In genomic region chr6:156752666-156753301, GRCh38 we compare ENCODE assay signal across 8 cellular contexts. TPM values are rescaled to one million over a fixed set of nuclear protein-coding genes. Genes with fewer than 3 reads are reported as not detected.
DNase-seq lines count a peak whose midpoint lies in the region; ATAC-seq, FAIRE-seq and TF ChIP-seq lines count a peak whose summit lies in the region.

No MANE protein-coding gene starts in this region.

- intact Hi-C loops in activated CD4-positive, alpha-beta T cell treated with anti-CD3 and anti-CD28 coated beads, Interleukin-2, amount 10 ng/mL, durations not matched to agents 24 days and 14 days (cut with micrococcal nuclease): no loop called here
- intact Hi-C loops in stomach (cut with DNase I; ENCODE audit: low total_unique reads): no loop called here
- intact Hi-C loops in lower leg skin (cut with DNase I; ENCODE audit: low total_unique reads): no loop called here

- peak; percentile 52 for DNase-seq in activated CD4-positive, alpha-beta T cell treated with anti-CD3 and anti-CD28 coated beads, Interleukin-2, amount 10 ng/mL, durations not matched to agents 24 days and 14 days
- DNase-seq in activated CD4-positive, alpha-beta T cell treated with anti-CD3 and anti-CD28 coated beads, Interleukin-2, amount 50 U/mL, for 4 hours: no peak
- DNase-seq in H1 (ENCODE audit: low read depth in 1 of 2, low spot score in 2 of 2) (peak in 1 of 2 experiments; percentile 57), stomach (peak; percentile 29), frontal cortex (ENCODE audit: low spot score in 2 of 2) (no peak), GM19238 (ENCODE audit: insufficient read length, low spot score) (no peak), lower leg skin (ENCODE audit: low spot score in 2 of 2) (no peak)

- no peaks in the 10 kb centered on the region for H3K27me3 ChIP-seq in H1 (replicated peaks in 1 of 4; ENCODE audit: control insufficient read depth in 3 of 4, extremely low read depth in 1 of 4, insufficient read depth in 3 of 4, low read length in 3 of 4)
- no peaks in the 10 kb centered on the region for H3K27me3 ChIP-seq in stomach

- H4K91ac ChIP-seq in H1 (replicated peaks; ENCODE audit: insufficient read length, low read length): peak overlapping the region; percentile 39

- peak overlapping the region; percentile 18; the same call in 1 of the 2 replicates for H2BK5ac ChIP-seq in H1 (ENCODE audit: low read depth, low read length)

- H2AFZ ChIP-seq in H1 (ENCODE audit: low read length): no peak overlapping the region

- H4K20me1 ChIP-seq in H1 (replicated peaks in 1 of 2; ENCODE audit: control insufficient read depth in 1 of 2, insufficient read depth in 2 of 2, low read length in 2 of 2): no peaks in the 10 kb centered on the region

- H3K79me2 ChIP-seq in H1 (ENCODE audit: control insufficient read depth in 1 of 2, insufficient read depth in 2 of 2, low read length in 2 of 2): no peaks in the 10 kb centered on the region

- no peaks in the 10 kb centered on the region for H3K9me3 ChIP-seq in H1 (ENCODE audit: insufficient read depth in 2 of 2, low read depth in 1 of 2, low read length in 1 of 2)
- H3K9me3 ChIP-seq in stomach: no peaks in the 10 kb centered on the region

- TF ChIP-seq POLR2A in H1 (IDR thresholded peaks at IDR 0.05; ENCODE audit: control extremely low read depth in 1 of 2, low read depth in 2 of 2, low read length in 2 of 2) (no peak), stomach (IDR thresholded peaks at IDR 0.05) (no peak), lower leg skin (IDR thresholded peaks at IDR 0.05) (no peak)

- H3K4me2 ChIP-seq in H1 (ENCODE audit: insufficient read depth in 1 of 2, low read depth in 2 of 2, low read length in 2 of 2): no peak overlapping the region

- no peak overlapping the region for H2BK20ac ChIP-seq in H1 (ENCODE audit: low read length)

- no peak overlapping the region for H3K27ac ChIP-seq in H1 (ENCODE audit: low read depth, low read length)
- H3K27ac ChIP-seq in stomach: no peak overlapping the region

- H3K56ac ChIP-seq in H1 (replicated peaks; ENCODE audit: insufficient read length, low read depth, low read length): no peak overlapping the region

- no peak overlapping the region for H3K9ac ChIP-seq in H1 (replicated peaks in 1 of 4; ENCODE audit: extremely low read depth in 1 of 4, low read depth in 3 of 4, low read length in 3 of 4)

- H2BK120ac ChIP-seq in H1 (replicated peaks; ENCODE audit: low read depth, low read length): no peak overlapping the region

- no peaks in the 10 kb centered on the region; the same call in 1 of the 2 replicates for H3K23me2 ChIP-seq in H1 (ENCODE audit: low read depth, low read length)

- H3K18ac ChIP-seq in H1 (ENCODE audit: extremely low read depth, low read length): no peak overlapping the region

- H2AK5ac ChIP-seq in H1 (ENCODE audit: low read depth, low read length): no peak overlapping the region

- no peak overlapping the region for H2BK15ac ChIP-seq in H1 (ENCODE audit: low read length)

- no peak overlapping the region for H3K23ac ChIP-seq in H1 (ENCODE audit: insufficient read length)

- no peak overlapping the region for H3K14ac ChIP-seq in H1 (ENCODE audit: insufficient read length)

- H3K79me1 ChIP-seq in H1 (ENCODE audit: low read depth, low read length): no peaks in the 10 kb centered on the region

- no peak overlapping the region for H3K4ac ChIP-seq in H1 (replicated peaks; ENCODE audit: insufficient read length, low read depth, low read length)

- no peaks in the 10 kb centered on the region for H3K36me3 ChIP-seq in H1 (ENCODE audit: control insufficient read depth in 2 of 4, insufficient read depth in 4 of 4, low read length in 3 of 4)
- no peaks in the 10 kb centered on the region for H3K36me3 ChIP-seq in stomach

- peaks cover 10% of the 10 kb centered on the region for H3K27me3 Mint-ChIP-seq in activated CD4-positive, alpha-beta T cell treated with anti-CD3 and anti-CD28 coated beads, Interleukin-2, amount 10 ng/mL, durations not matched to agents 24 days and 14 days

- FAIRE-seq in H1 (lab: Jason Lieb, UNC) (no peak), frontal cortex (lab: Jason Lieb, UNC) (no peak)

- TF ChIP-seq CTCF in H1 (IDR thresholded peaks at IDR 0.05; ENCODE audit: control extremely low read depth in 1 of 3, insufficient read depth in 1 of 3, low read depth in 1 of 3, low read length in 3 of 3): peak; percentile 54 to 77 (median 71)
- peak in 1 of 7 experiments; percentile 8 for TF ChIP-seq CTCF in stomach (IDR thresholded peaks at IDR 0.05)
- TF ChIP-seq CTCF in lower leg skin (IDR thresholded peaks at IDR 0.05): no peak

- H2BK12ac ChIP-seq in H1 (ENCODE audit: low read depth, low read length): no peak overlapping the region

- no peaks in the 10 kb centered on the region for H3K9me3 Mint-ChIP-seq in activated CD4-positive, alpha-beta T cell treated with anti-CD3 and anti-CD28 coated beads, Interleukin-2, amount 10 ng/mL, durations not matched to agents 24 days and 14 days

- H4K5ac ChIP-seq in H1 (ENCODE audit: insufficient read length, low read depth, low read length): no peak overlapping the region

- CTCF ChIA-PET in H1 (lab: Charles Lee; ENCODE audit: partially characterized antibody): interaction anchor here (0.8 to 5.1 kb wide), 16 partner anchors 9 to 641 kb away, joined by 3 to 23 read pairs (median 4); no protein-coding TSS in a partner anchor

- peak; percentile 72 for ATAC-seq in HG03439 (IDR thresholded peaks at IDR 0.05; ENCODE audit: unreplicated experiment)

- TF ChIP-seq RAD21 in H1 (IDR thresholded peaks at IDR 0.05 in 1 of 2, conservative IDR thresholded peaks at IDR 0.05 in 1 of 2; ENCODE audit: low read depth in 2 of 2, low read length in 2 of 2): peak; percentile 52 to 67

- H3K4me3 ChIP-seq in H1 (ENCODE audit: extremely low read depth in 1 of 4, insufficient read depth in 2 of 4, low read depth in 3 of 4, low read length in 4 of 4): no peak overlapping the region
- H3K4me3 ChIP-seq in stomach: no peak overlapping the region
- no peak overlapping the region for H3K4me3 ChIP-seq in lower leg skin (ENCODE audit: low read depth, poor library complexity, severe bottlenecking)

- POLR2A ChIA-PET in H1 (lab: Charles Lee; ENCODE audit: partially characterized antibody): interaction anchor here (2.9 kb wide), 1 partner anchor 25 kb away, joined by 8 read pairs; no protein-coding TSS in a partner anchor

- no peaks in the 10 kb centered on the region for H3K4me1 Mint-ChIP-seq in activated CD4-positive, alpha-beta T cell treated with anti-CD3 and anti-CD28 coated beads, Interleukin-2, amount 10 ng/mL, durations not matched to agents 24 days and 14 days

- TF ChIP-seq EP300 in H1 (IDR thresholded peaks at IDR 0.05; ENCODE audit: borderline replicate concordance in 1 of 2, low read depth in 2 of 2, low read length in 2 of 2): no peak
- no peak for TF ChIP-seq EP300 in stomach (IDR thresholded peaks at IDR 0.05)

- no peaks in the 10 kb centered on the region for H3K36me3 Mint-ChIP-seq in activated CD4-positive, alpha-beta T cell treated with anti-CD3 and anti-CD28 coated beads, Interleukin-2, amount 10 ng/mL, durations not matched to agents 24 days and 14 days (ENCODE audit: low read depth)

- H3K4me3 Mint-ChIP-seq in activated CD4-positive, alpha-beta T cell treated with anti-CD3 and anti-CD28 coated beads, Interleukin-2, amount 10 ng/mL, durations not matched to agents 24 days and 14 days: no peak overlapping the region

- H4K8ac ChIP-seq in H1 (ENCODE audit: extremely low read depth, insufficient read depth, low read length): no peak overlapping the region

- H3K27ac Mint-ChIP-seq in activated CD4-positive, alpha-beta T cell treated with anti-CD3 and anti-CD28 coated beads, Interleukin-2, amount 10 ng/mL, durations not matched to agents 24 days and 14 days: no peak overlapping the region

- WGBS in H1 (ENCODE audit: extremely low coverage in 1 of 2, insufficient coverage in 1 of 2, insufficient read length in 1 of 2, insufficient replicate concordance in 2 of 2, low coverage in 1 of 2, low lambda C conversion rate in 2 of 2, missing lambda C conversion rate in 1 of 2), 2 experiments: 80% methylated on average over 10 of the region's 10 CpGs; no CpG with 5 or more reads in 1 of the 2 experiments
- WGBS in stomach, 5 donors: 47 to 54% (median 52%) methylated on average over 6 to 10 of the region's 10 CpGs
- 76 to 78% methylated on average over 10 of the region's 10 CpGs for WGBS in lower leg skin, 2 donors

- H3K4me1 ChIP-seq in H1 (replicated peaks in 1 of 4; ENCODE audit: control insufficient read depth in 3 of 4, insufficient read depth in 4 of 4, low read length in 3 of 4): peaks cover 0 to 3% (median 0%) of the 10 kb centered on the region in 4 experiments; a peak in 2 of 7 replicates
- H3K4me1 ChIP-seq in stomach: no peaks in the 10 kb centered on the region

TF ChIP-seq in H1, 55 proteins besides CTCF, POLR2A, EP300 and RAD21 (continues in another document):
- TF ChIP-seq TBP (IDR thresholded peaks at IDR 0.05; ENCODE audit: low read depth, low read length): no peak
- no peak for TF ChIP-seq SIRT6 (IDR thresholded peaks at IDR 0.05; ENCODE audit: low read length)
- no peak for TF ChIP-seq ASH2L (IDR thresholded peaks at IDR 0.05; ENCODE audit: low read length)
- TF ChIP-seq CHD1 (IDR thresholded peaks at IDR 0.05; ENCODE audit: low read depth, low read length): no peak
- TF ChIP-seq RBBP5 (IDR thresholded peaks at IDR 0.05; ENCODE audit: borderline replicate concordance, low read depth, low read length): no peak
- no peak for TF ChIP-seq MAX (IDR thresholded peaks at IDR 0.05)
- no peak for TF ChIP-seq NANOG (IDR thresholded peaks at IDR 0.05; ENCODE audit: insufficient read depth, low read depth, low read length, poor library complexity, severe bottlenecking)
- no peak for TF ChIP-seq CBX5 (IDR thresholded peaks at IDR 0.05; ENCODE audit: low read depth, low read length)

RNA-seq across cellular contexts. Expression of gene ARID1B, which starts 24.4 kb away (rescaled TPM):
- 61.7 and 67.5 TPM in 2 replicates for total RNA-seq in activated CD4-positive, alpha-beta T cell treated with anti-CD3 and anti-CD28 coated beads, Interleukin-2, amount 10 ng/mL, durations not matched to agents 24 days and 14 days
- 70.3 and 71.2 TPM in 2 replicates for total RNA-seq in H1 (2021; fragmentation: NEBNext Ultra II Directional; extraction: Animal tissue kit (Norgen Biotek cat#: 25700))
- 24.3 and 32.2 TPM in 2 replicates for polyA plus RNA-seq in H1 (2011; rRNA removed)
- 23.8 TPM for polyA plus RNA-seq in H1 (2011; cell fraction: cytosol; rRNA removed)
- polyA plus RNA-seq in H1 (2011; cell fraction: nucleus; rRNA removed): 72.6 TPM
- 39.0 to 46.3 TPM (median 43.7 TPM) in 4 replicates for polyA plus RNA-seq in H1 (2012, experiment 1 of 2)
- polyA plus RNA-seq in H1 (2012, experiment 2 of 2): 7.0 TPM
- 29.4 TPM for polyA plus RNA-seq in H1 (2013, experiment 1 of 2)
- 29.7 TPM for polyA plus RNA-seq in H1 (2013, experiment 2 of 2)
- 124 and 131 TPM in 2 replicates for polyA minus RNA-seq in H1 (2011; rRNA and poly(A)+ RNA removed)
- polyA minus RNA-seq in H1 (2011; cell fraction: cytosol; rRNA and poly(A)+ RNA removed): 103 TPM
- 315 TPM for polyA minus RNA-seq in H1 (2011; cell fraction: nucleus; rRNA and poly(A)+ RNA removed)
- total RNA-seq in stomach: 100 to 1,000 TPM in 3 of 5 donors, 10 to 100 TPM in 2; 31.3 to 183 (median 142) TPM
- 1 to 10 TPM; 8.8 to 9.2 (median 9.0) TPM for polyA plus RNA-seq in stomach
- total RNA-seq in frontal cortex: 59.9 TPM
- total RNA-seq in lower leg skin: 100 to 1,000 TPM in 3 of 4 donors, 10 to 100 TPM in 1; 87.3 to 132 (median 102) TPM

Comparison
In these comparisons a context has a peak if more than half of its experiments do, and no peak if none do; other contexts are left out.
1. DNase-seq: peak in activated CD4-positive, alpha-beta T cell treated with anti-CD3 and anti-CD28 coated beads, Interleukin-2, amount 10 ng/mL, durations not matched to agents 24 days and 14 days (single experiment) and stomach (single experiment); none in activated CD4-positive, alpha-beta T cell treated with anti-CD3 and anti-CD28 coated beads, Interleukin-2, amount 50 U/mL, for 4 hours (0 of 2), frontal cortex (0 of 2), GM19238 (single experiment) and lower leg skin (0 of 2).
2. CTCF ChIP-seq: peak in H1 (3 of 3); none in lower leg skin (0 of 3).